21 cellular contexts compared by ENCODE assay signal in the genomic region with DNA sequence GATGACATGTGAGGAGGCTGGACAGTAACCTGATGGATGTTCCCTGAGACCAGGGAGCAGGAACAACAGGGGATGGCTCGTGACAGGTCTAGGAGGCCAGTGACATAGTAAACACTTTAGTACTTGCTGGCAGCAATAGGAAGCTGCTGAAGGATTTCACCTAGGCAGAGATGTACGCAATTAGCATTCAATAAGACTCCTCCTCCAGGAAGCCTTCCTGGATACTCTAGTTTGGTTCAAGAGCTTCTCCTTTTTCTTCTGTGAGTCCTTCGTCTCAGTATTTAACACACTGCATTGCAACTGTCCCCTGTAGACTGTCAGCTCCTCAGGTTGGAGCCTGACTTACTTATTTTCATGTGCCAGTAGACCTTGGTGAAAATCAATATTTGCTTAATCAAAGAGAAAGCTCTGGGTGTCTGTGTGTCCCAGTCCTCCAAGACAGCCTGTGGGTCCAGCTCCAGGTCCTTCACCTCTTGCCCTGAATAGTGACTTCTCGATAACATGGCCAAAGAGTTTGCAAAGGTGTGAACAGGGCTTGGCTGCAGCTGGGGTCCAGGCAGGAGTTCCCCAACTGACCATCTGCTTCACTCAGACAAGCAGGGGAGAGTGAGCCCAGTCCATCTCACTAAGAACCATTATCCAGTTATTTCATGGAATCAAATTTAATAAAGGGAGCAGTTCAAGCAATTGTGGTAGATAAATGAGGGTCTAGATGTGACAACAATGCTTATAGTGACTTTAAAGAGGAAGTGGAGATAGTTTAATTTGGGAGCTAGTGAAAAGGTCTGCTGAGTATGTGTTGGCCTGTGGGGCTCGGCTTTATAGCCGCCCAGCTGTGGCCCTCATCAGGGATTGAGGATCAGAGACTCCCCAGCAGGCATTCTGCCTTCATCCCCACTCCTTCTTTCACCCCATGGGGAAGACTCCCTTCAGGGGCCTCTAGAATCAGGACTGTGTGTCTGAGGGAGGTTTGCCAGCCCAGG. TPM values are rescaled to one million over a fixed set of nuclear protein-coding genes. Genes with fewer than 3 reads are reported as not detected.
DNase-seq lines count a peak whose midpoint lies in the region; ATAC-seq and TF ChIP-seq lines count a peak whose summit lies in the region.
"Had no signal": no experiment of that assay in that cellular context is flagged by ENCODE, and none has a peak within 500 bp of the region (broad histone marks: within the 10 kb centered on the region; RNA-seq: fewer than 3 reads in every experiment).

No MANE protein-coding gene starts in this region.

- no peaks in the 10 kb centered on the region for H3F3A ChIP-seq in DOHH2 (ENCODE audit: control insufficient read depth, insufficient read depth)

- H3K4me1 ChIP-seq in DOHH2 (ENCODE audit: control insufficient read depth, low read length): peaks cover 22% of the 10 kb centered on the region
- H3K4me1 ChIP-seq: pancreas had no signal

- peak overlapping the region; percentile 95 for H3K27ac Mint-ChIP-seq in activated B cell treated with CpG ODN at 0.5 μM for 24 hours
- peak overlapping the region; percentile 89 to 92 for H3K27ac Mint-ChIP-seq in natural killer cell

- H3K27ac ChIP-seq in DOHH2 (ENCODE audit: low read depth, low read length) (no peak overlapping the region), substantia nigra (ENCODE audit: low read depth, low read length, poor library complexity, severe bottlenecking) (no peak overlapping the region)

- POLR2A ChIA-PET in activated B cell treated with CpG ODN at 0.5 μM for 24 hours (lab: Charles Lee): interaction anchor here (0.5 to 3.6 kb wide), 2 partner anchors 11 to 16 kb away, joined by 3 to 20 read pairs; a partner anchor contains a TSS

- no peaks in the 10 kb centered on the region for H3K36me3 ChIP-seq in DOHH2 (ENCODE audit: control insufficient read depth, low read length)
- H3K36me3 ChIP-seq: pancreas had no signal

- no peaks in the 10 kb centered on the region for H3K9me3 ChIP-seq in DOHH2 (ENCODE audit: control insufficient read depth, insufficient read depth, low read length)
- H3K9me3 ChIP-seq: Caco-2, pancreas had no signal

- intact Hi-C loops in activated B cell treated with CpG ODN at 0.5 μM for 24 hours (cut with micrococcal nuclease) (loop anchor here (5.0 kb wide), 1 partner anchor 184 kb away; no protein-coding TSS in a partner anchor), natural killer cell (cut with micrococcal nuclease) (no loop called here)

- peaks cover 92% of the 10 kb centered on the region for H3K4me1 Mint-ChIP-seq in activated B cell treated with CpG ODN at 0.5 μM for 24 hours
- H3K4me1 Mint-ChIP-seq in natural killer cell: peaks cover 71 to 72% of the 10 kb centered on the region in 2 donors

- H4K20me1 ChIP-seq in DOHH2 (ENCODE audit: control insufficient read depth, insufficient read depth, low read depth, low read length): no peaks in the 10 kb centered on the region

- H3K4me3 ChIP-seq in DOHH2 (ENCODE audit: low read length): no peak overlapping the region
- H3K4me3 ChIP-seq: hepatocyte, pancreas had no signal

- H3K36me3 Mint-ChIP-seq in activated B cell treated with CpG ODN at 0.5 μM for 24 hours (ENCODE audit: low read depth): peaks cover 2% of the 10 kb centered on the region
- no peaks in the 10 kb centered on the region for H3K36me3 Mint-ChIP-seq in natural killer cell

- no peak for ATAC-seq in activated B cell treated with CpG ODN at 0.5 μM for 24 hours (ENCODE audit: low read depth)
- no peak for ATAC-seq in natural killer cell
- ATAC-seq in GM21367 (IDR thresholded peaks at IDR 0.05; ENCODE audit: unreplicated experiment): no peak

- H3K79me2 ChIP-seq in DOHH2 (ENCODE audit: control insufficient read depth, low read length): no peaks in the 10 kb centered on the region
- H3K79me2 ChIP-seq: hepatocyte had no signal

- H3K9me2 ChIP-seq in DOHH2 (replicated peaks; ENCODE audit: control insufficient read depth, low read length): no peaks in the 10 kb centered on the region

- peak; percentile 17 for DNase-seq in NOMO-1 treated with DMSO at 0.1 percent for 48 hours (lab: John Stamatoyannopoulos, UW; ENCODE audit: unreplicated experiment)
- no peak for DNase-seq in NOMO-1 treated with dmso at 0.1 percent for 144 hours (lab: John Stamatoyannopoulos, UW; ENCODE audit: unreplicated experiment)
- DNase-seq in activated B cell treated with CpG ODN at 0.5 μM for 24 hours: no peak
- no peak for DNase-seq in natural killer cell
- no peak for DNase-seq in amygdala (lab: John Stamatoyannopoulos, UW)
- no peak for DNase-seq in substantia nigra (lab: John Stamatoyannopoulos, UW)
- DNase-seq: 8988T; activated CD4-positive, alpha-beta T cell treated with anti-CD3 and anti-CD28 coated beads for 1 hour; activated gamma-delta T cell treated with Interleukin-2 at 50 U/mL for 16 hours; Caco-2; kidney glomerular epithelial cell; NCI-H1694; pancreas; SW 1271 had no signal

- CTCF ChIA-PET in activated B cell treated with CpG ODN at 0.5 μM for 24 hours (lab: Charles Lee): interaction anchor here (1.0 kb wide), 1 partner anchor 521 kb away, joined by 3 read pairs; no protein-coding TSS in a partner anchor

- peak overlapping the region; percentile 11; the same call in 1 of the 2 replicates for H3K4me2 ChIP-seq in DOHH2 (ENCODE audit: low read length)
- H3K4me2 ChIP-seq: hepatocyte had no signal

- H3K4me3 Mint-ChIP-seq in activated B cell treated with CpG ODN at 0.5 μM for 24 hours: no peak overlapping the region
- H3K4me3 Mint-ChIP-seq in natural killer cell: no peak overlapping the region

- H3K27me3 ChIP-seq in DOHH2 (ENCODE audit: control insufficient read depth, low read length): peaks cover 10% of the 10 kb centered on the region
- H3K27me3 ChIP-seq: pancreas had no signal

- H3K27me3 Mint-ChIP-seq in activated B cell treated with CpG ODN at 0.5 μM for 24 hours (no peaks in the 10 kb centered on the region), natural killer cell (ENCODE audit: low read depth in 2 of 2) (no peaks in the 10 kb centered on the region)

- H3K9me3 Mint-ChIP-seq in activated B cell treated with CpG ODN at 0.5 μM for 24 hours (no peaks in the 10 kb centered on the region), natural killer cell (no peaks in the 10 kb centered on the region)

- TF ChIP-seq CTCF in DOHH2 (IDR thresholded peaks at IDR 0.05; ENCODE audit: low read depth, low read length, poor library complexity, severe bottlenecking) (no peak), activated B cell treated with CpG ODN at 0.5 μM for 24 hours (IDR thresholded peaks at IDR 0.05) (no peak), natural killer cell (IDR thresholded peaks at IDR 0.05) (no peak)

RNA-seq across cellular contexts. Expression of a gene that starts 9.4 kb away (rescaled TPM):
- 6.7 and 8.5 TPM in 2 replicates for total RNA-seq in activated B cell treated with CpG ODN at 0.5 μM for 24 hours
- total RNA-seq in natural killer cell: 10 to 100 TPM; 11.6 to 46.3 (median 29.4) TPM
- total RNA-seq: Caco-2, G401, NCI-H460 had no signal

RNA-seq across cellular contexts. Expression of a gene that starts 45.0 kb away (rescaled TPM):
- total RNA-seq in activated B cell treated with CpG ODN at 0.5 μM for 24 hours (not detected in 2 replicates), natural killer cell (not detected)
- total RNA-seq: Caco-2, dermis microvascular lymphatic vessel endothelial cell, G401, hepatocyte, mononuclear cell, NCI-H460, pancreas had no signal
